Comparison of ENCODE assay signal across 1 cellular context in the genomic region with DNA sequence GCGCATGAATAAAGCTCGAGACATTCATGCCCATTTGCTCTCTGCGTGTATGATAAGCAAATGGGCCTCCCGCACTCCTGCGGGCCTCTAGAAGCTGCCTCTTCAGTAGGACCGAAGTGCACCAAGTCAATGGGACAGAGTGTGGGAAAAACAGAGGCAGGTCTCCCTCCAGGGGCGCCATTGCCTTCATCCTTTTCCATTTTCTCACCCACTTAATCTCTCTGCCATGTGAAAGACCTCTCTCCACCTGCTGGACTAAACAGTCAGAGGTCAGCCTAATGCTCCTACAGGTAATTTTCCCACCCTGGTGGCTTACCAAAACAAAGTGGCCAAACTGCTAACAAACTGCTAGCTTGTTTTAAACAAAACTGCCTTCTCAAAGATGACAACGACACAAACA.
TF ChIP-seq lines count a peak whose summit lies in the region.

No MANE protein-coding gene starts in this region.

TF ChIP-seq in HCT116, 20 proteins besides CTCF, POLR2A, EP300 and RAD21 (continued from another document):
- TF ChIP-seq SP1 (IDR thresholded peaks at IDR 0.05; ENCODE audit: low read depth) (no peak), EGR1 (IDR thresholded peaks at IDR 0.05; ENCODE audit: low read depth) (no peak)
